In genomic region chr2:241842620-241843211, GRCh38 we compare ENCODE assay signal across 8 cellular contexts. TPM values are rescaled to one million over a fixed set of nuclear protein-coding genes. Genes with fewer than 3 reads are reported as not detected.
DNase-seq lines count a peak whose midpoint lies in the region; ATAC-seq and TF ChIP-seq lines count a peak whose summit lies in the region.

No MANE protein-coding gene starts in this region.

- no peaks in the 10 kb centered on the region for H3K9me3 Mint-ChIP-seq in activated T-helper 17 cell treated with anti-CD3 and anti-CD28 coated beads, Interleukin-2, amount 50 U/mL, for 72 hours

- peak overlapping the region; percentile 88 for H3K27ac Mint-ChIP-seq in activated T-helper 17 cell treated with anti-CD3 and anti-CD28 coated beads, Interleukin-2, amount 50 U/mL, for 72 hours

- H3K9me3 ChIP-seq in right lobe of liver (no peaks in the 10 kb centered on the region), suprapubic skin (no peaks in the 10 kb centered on the region)

- peaks cover 25% of the 10 kb centered on the region for H3K36me3 Mint-ChIP-seq in activated T-helper 17 cell treated with anti-CD3 and anti-CD28 coated beads, Interleukin-2, amount 50 U/mL, for 72 hours (ENCODE audit: low read depth)

- no peaks in the 10 kb centered on the region for H3K27me3 ChIP-seq in GM06990 (replicated peaks; ENCODE audit: control insufficient read depth, insufficient read depth, low read length)
- no peaks in the 10 kb centered on the region for H3K27me3 ChIP-seq in right lobe of liver
- peaks cover 5% of the 10 kb centered on the region for H3K27me3 ChIP-seq in suprapubic skin

- H3K4me1 Mint-ChIP-seq in activated T-helper 17 cell treated with anti-CD3 and anti-CD28 coated beads, Interleukin-2, amount 50 U/mL, for 72 hours = peaks cover 31% of the 10 kb centered on the region

- no peak for TF ChIP-seq EP300 in suprapubic skin (IDR thresholded peaks at IDR 0.05)

- H3K4me3 ChIP-seq in GM06990 (replicated peaks; ENCODE audit: low read depth, low read length) (peak overlapping the region; percentile 42), right lobe of liver (no peak overlapping the region), suprapubic skin (peak overlapping the region; percentile 51)

- H3K4me1 ChIP-seq in right lobe of liver (peaks cover 0 to 6% (median 2%) of the 10 kb centered on the region in 4 donors), suprapubic skin (peaks cover 33% of the 10 kb centered on the region)

- no peak for TF ChIP-seq POLR2A in right lobe of liver (IDR thresholded peaks at IDR 0.05)
- TF ChIP-seq POLR2A in suprapubic skin (IDR thresholded peaks at IDR 0.05) = no peak

- H3K36me3 ChIP-seq in GM06990 (ENCODE audit: control insufficient read depth, insufficient read depth, low read length) (no peaks in the 10 kb centered on the region), right lobe of liver (no peaks in the 10 kb centered on the region), suprapubic skin (no peaks in the 10 kb centered on the region)

- intact Hi-C loops in right lobe of liver (cut with DNase I) = no loop called here

- DNase-seq in GM06990 (ENCODE audit: extremely low read depth, insufficient read length) (peak; percentile 61), right lobe of liver (peak; percentile 50 to 68 (median 57)), suprapubic skin (ENCODE audit: low spot score in 2 of 2) (peak; percentile 88 to 89), NCI-H526 treated with DMSO at 0.1 percent for 48 hours (lab: John Stamatoyannopoulos, UW) (no peak)

- H3K27ac ChIP-seq in right lobe of liver = peak overlapping the region in 2 of 3 donors; percentile 16 to 40
- H3K27ac ChIP-seq in suprapubic skin = peak overlapping the region; percentile 42

- peaks cover 3% of the 10 kb centered on the region for H3K27me3 Mint-ChIP-seq in activated T-helper 17 cell treated with anti-CD3 and anti-CD28 coated beads, Interleukin-2, amount 50 U/mL, for 72 hours

- WGBS in right lobe of liver (ENCODE audit: insufficient coverage, low coverage, low lambda C conversion rate, missing lambda C conversion rate) = 50% methylated on average over 10 of the region's 29 CpGs
- WGBS in suprapubic skin = 68% methylated on average over 29 of the region's 29 CpGs

- peak overlapping the region; percentile 82 for H3K4me3 Mint-ChIP-seq in activated T-helper 17 cell treated with anti-CD3 and anti-CD28 coated beads, Interleukin-2, amount 50 U/mL, for 72 hours

- no peak for TF ChIP-seq CTCF in GM06990 (IDR thresholded peaks at IDR 0.05; ENCODE audit: insufficient read depth, low read length, poor library complexity, severe bottlenecking)
- no peak for TF ChIP-seq CTCF in right lobe of liver (IDR thresholded peaks at IDR 0.05)
- no peak for TF ChIP-seq CTCF in suprapubic skin (IDR thresholded peaks at IDR 0.05)

- ATAC-seq in HG03139 (IDR thresholded peaks at IDR 0.05; ENCODE audit: unreplicated experiment) (peak; percentile 38), right lobe of liver (peak; percentile 54 to 67 (median 67)), HG03439 (IDR thresholded peaks at IDR 0.05; ENCODE audit: unreplicated experiment) (no peak), HG03378 (IDR thresholded peaks at IDR 0.05; ENCODE audit: unreplicated experiment) (no peak)
- ATAC-seq in activated T-helper 17 cell treated with anti-CD3 and anti-CD28 coated beads, Interleukin-2, amount 50 U/mL, for 72 hours (replicated peaks) = peak; percentile 59

RNA-seq across cellular contexts. Expression of gene PDCD1, which starts 16.0 kb away (rescaled TPM):
- 10 to 100 TPM; 13.1 to 77.6 TPM for total RNA-seq in activated T-helper 17 cell treated with anti-CD3 and anti-CD28 coated beads, Interleukin-2, amount 50 U/mL, for 72 hours
- total RNA-seq in right lobe of liver = under 1 TPM in 3 of 6 experiments, not detected in 3; 0.19 to 0.61 (median 0.20) TPM
- not detected for total RNA-seq in suprapubic skin

RNA-seq across cellular contexts. Expression of gene RTP5, which starts 26.8 kb away (rescaled TPM):
- total RNA-seq in activated T-helper 17 cell treated with anti-CD3 and anti-CD28 coated beads, Interleukin-2, amount 50 U/mL, for 72 hours = under 1 TPM in 1 of 2 donors, not detected in 1; 0.58 TPM
- not detected for total RNA-seq in right lobe of liver
- total RNA-seq in suprapubic skin = not detected

RNA-seq across cellular contexts. Expression of gene NEU4, which starts 33.7 kb away (rescaled TPM):
- total RNA-seq in activated T-helper 17 cell treated with anti-CD3 and anti-CD28 coated beads, Interleukin-2, amount 50 U/mL, for 72 hours = 1 to 10 TPM; 1.1 to 9.8 TPM
- total RNA-seq in right lobe of liver = 10 to 100 TPM; 16.8 to 87.1 (median 76.2) TPM
- under 1 TPM in 2 of 4 donors, not detected in 2; 0.21 to 0.70 TPM for total RNA-seq in suprapubic skin

Comparison
In these comparisons a context has a peak if more than half of its experiments do, and no peak if none do; other contexts are left out.
1. H3K4me3 ChIP-seq: peak in GM06990 (single experiment) and suprapubic skin (single experiment); none in right lobe of liver (0 of 3).
2. ATAC-seq: peak in HG03139 (single experiment), activated T-helper 17 cell treated with anti-CD3 and anti-CD28 coated beads, Interleukin-2, amount 50 U/mL, for 72 hours (single experiment) and right lobe of liver (4 of 4); none in HG03439 (single experiment) and HG03378 (single experiment).
3. RNA of gene PDCD1, which starts 16.0 kb away (total RNA-seq): 13.1 to 77.6 TPM in activated T-helper 17 cell treated with anti-CD3 and anti-CD28 coated beads, Interleukin-2, amount 50 U/mL, for 72 hours; 0.19 to 0.61 TPM in right lobe of liver and not detected in suprapubic skin; every median in the first group is over 4 times any median in the second.